14 cellular contexts compared by ENCODE assay signal in genomic region chr14:61930101-61930857, GRCh38.
"Had no signal": no experiment of that assay in that cellular context is flagged by ENCODE, and none has a peak within 500 bp of the region (broad histone marks: within the 10 kb centered on the region; RNA-seq: fewer than 3 reads in every experiment).

No MANE protein-coding gene starts in this region.

- H3K9ac ChIP-seq: neural progenitor cell had no signal

- H3K4me2 ChIP-seq: neural progenitor cell had no signal

- H2AFZ ChIP-seq: neural progenitor cell had no signal

- DNase-seq: activated CD8-positive, alpha-beta memory T cell treated with anti-CD3 and anti-CD28 coated beads, Interleukin-2, amount 50 U/mL, for 4 hours; activated CD8-positive, alpha-beta T cell treated with anti-CD3 and anti-CD28 coated beads for 36 hours; activated naive CD4-positive, alpha-beta T cell treated with Interleukin-2 at 50 U/mL for 16 hours; foreskin melanocyte; heart left ventricle; kidney glomerular epithelial cell; pancreas; stimulated activated CD4-positive, alpha-beta T cell treated with anti-CD3 and anti-CD28 coated beads, Interleukin-12 subunit alpha, Interleukin-12 subunit beta, amount 100 ng/mL, for 4 hours; testis had no signal

- H3K4me3 Mint-ChIP-seq: activated CD8-positive, alpha-beta T cell treated with anti-CD3 and anti-CD28 coated beads for 36 hours; activated T-helper 1 cell treated with anti-CD3 and anti-CD28 coated beads, Interleukin-12 subunit alpha, Interleukin-12 subunit beta, Interleukin-2, Interleukin-4 antibody, amounts not matched to agents 30 ng/mL and 10 ng/mL and 1 ng/mL, durations not matched to agents 14 hours and 24 hours and 36 hours; neural progenitor cell; stimulated activated naive CD8-positive, alpha-beta T cell treated with anti-CD3 and anti-CD28 coated beads, Interleukin-15, Interleukin-2, amounts not matched to agents 100 ng/mL and 50 ng/mL, for 24 hours; T-helper 2 cell treated with Interferon-gamma antibody and Interleukin-4, amounts not matched to agents 5 μg/mL and 100 μg/mL, for 36 hours had no signal

- H3K9me3 Mint-ChIP-seq: activated CD8-positive, alpha-beta T cell treated with anti-CD3 and anti-CD28 coated beads for 36 hours; activated T-helper 1 cell treated with anti-CD3 and anti-CD28 coated beads, Interleukin-12 subunit alpha, Interleukin-12 subunit beta, Interleukin-2, Interleukin-4 antibody, amounts not matched to agents 30 ng/mL and 10 ng/mL and 1 ng/mL, durations not matched to agents 14 hours and 24 hours and 36 hours; stimulated activated naive CD8-positive, alpha-beta T cell treated with anti-CD3 and anti-CD28 coated beads, Interleukin-15, Interleukin-2, amounts not matched to agents 100 ng/mL and 50 ng/mL, for 24 hours; T-helper 2 cell treated with Interferon-gamma antibody and Interleukin-4, amounts not matched to agents 5 μg/mL and 100 μg/mL, for 36 hours had no signal

- H3K27ac ChIP-seq: cardiac muscle cell, heart left ventricle, neural progenitor cell, pancreas, testis had no signal

- H3K36me3 ChIP-seq: cardiac muscle cell, heart left ventricle, neural progenitor cell, pancreas had no signal

- H3K4me1 ChIP-seq: heart left ventricle, pancreas, testis had no signal

- H3K36me3 Mint-ChIP-seq: neural progenitor cell had no signal

- ATAC-seq: activated CD8-positive, alpha-beta T cell treated with anti-CD3 and anti-CD28 coated beads for 36 hours; heart left ventricle; pancreas had no signal

- H3K27me3 ChIP-seq: cardiac muscle cell, neural progenitor cell, pancreas, testis had no signal

- H3K9me3 ChIP-seq: heart left ventricle, pancreas, testis had no signal

- H3K4me3 ChIP-seq: cardiac muscle cell, heart left ventricle, neural progenitor cell, pancreas, testis had no signal

- H3K27ac Mint-ChIP-seq: activated CD8-positive, alpha-beta T cell treated with anti-CD3 and anti-CD28 coated beads for 36 hours; activated T-helper 1 cell treated with anti-CD3 and anti-CD28 coated beads, Interleukin-12 subunit alpha, Interleukin-12 subunit beta, Interleukin-2, Interleukin-4 antibody, amounts not matched to agents 30 ng/mL and 10 ng/mL and 1 ng/mL, durations not matched to agents 14 hours and 24 hours and 36 hours; neural progenitor cell; stimulated activated naive CD8-positive, alpha-beta T cell treated with anti-CD3 and anti-CD28 coated beads, Interleukin-15, Interleukin-2, amounts not matched to agents 100 ng/mL and 50 ng/mL, for 24 hours; T-helper 2 cell treated with Interferon-gamma antibody and Interleukin-4, amounts not matched to agents 5 μg/mL and 100 μg/mL, for 36 hours had no signal
